ENCODE assay signal across 8 cellular contexts in the genomic region with DNA sequence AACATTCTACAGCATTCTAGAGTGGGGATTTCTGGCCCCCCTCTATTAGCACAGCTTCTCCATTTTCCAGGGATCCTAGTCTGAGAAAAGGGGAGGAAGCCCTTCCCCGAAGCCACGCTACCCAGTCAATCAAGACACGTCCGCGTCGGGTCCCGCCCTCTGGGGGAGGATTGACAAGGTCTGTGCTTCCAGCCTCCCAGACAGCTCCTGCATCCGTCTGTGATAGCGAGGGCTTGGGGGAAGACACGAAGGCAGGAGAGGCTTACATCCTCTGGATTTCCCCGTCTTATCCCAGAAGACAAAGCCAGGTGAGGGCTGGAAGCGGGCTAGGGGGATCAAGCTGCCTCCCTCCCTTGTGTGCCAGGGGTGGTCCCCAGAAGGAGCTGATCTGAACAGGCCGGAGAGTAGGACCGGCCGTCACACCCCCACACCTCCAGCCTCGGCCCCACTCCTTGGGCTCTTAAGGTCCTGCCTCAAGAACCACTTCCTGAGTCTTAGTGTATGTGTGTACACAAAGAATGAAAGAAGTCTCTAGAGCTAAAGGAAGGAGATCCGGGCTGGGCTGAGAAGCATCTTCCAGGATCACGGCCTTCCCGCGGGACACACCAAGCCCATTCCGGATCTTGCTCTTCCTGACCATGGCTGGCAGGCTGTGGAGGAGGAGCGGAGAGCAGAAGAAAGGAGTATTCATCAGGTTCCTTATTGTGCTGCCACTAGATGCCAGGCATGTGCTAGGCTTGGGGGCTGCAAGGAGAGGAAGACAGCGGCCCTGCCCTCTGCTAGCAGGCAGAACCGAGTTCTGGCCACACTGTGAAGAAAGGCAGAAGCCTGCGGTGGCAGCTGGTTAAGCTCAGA. TPM values are rescaled to one million over a fixed set of nuclear protein-coding genes. Genes with fewer than 3 reads are reported as not detected.
A peak's percentile ranks its signal among the peaks of the same experiment; 100 is the strongest.
DNase-seq lines count a peak whose midpoint lies in the region; ATAC-seq and TF ChIP-seq lines count a peak whose summit lies in the region.

No MANE protein-coding gene starts in this region.

- peaks cover 29 to 42% (median 34%) of the 10 kb centered on the region in 7 donors for H3K4me1 Mint-ChIP-seq in naive thymus-derived CD4-positive, alpha-beta T cell

- H3K27ac Mint-ChIP-seq in naive thymus-derived CD4-positive, alpha-beta T cell, result peak overlapping the region; percentile 81 to 95 (median 91)

- peak overlapping the region; percentile 69 for H3K4me3 ChIP-seq in HUES64 (ENCODE audit: low read length)
- H3K4me3 ChIP-seq in OCI-LY7 (ENCODE audit: low read depth, low read length, poor library complexity, severe bottlenecking), result peak overlapping the region; percentile 77
- peak overlapping the region; percentile 97 for H3K4me3 ChIP-seq in naive thymus-derived CD4-positive, alpha-beta T cell (ENCODE audit: low read length)

- peak overlapping the region; percentile 91 for H3K4me2 ChIP-seq in OCI-LY7 (ENCODE audit: low read length)

- CTCF ChIA-PET in OCI-LY7 (lab: Charles Lee; ENCODE audit: unreplicated experiment), result interaction anchor here (0.6 to 2.0 kb wide), 5 partner anchors 9 to 56 kb away, joined by 3 to 19 read pairs (median 3); a partner anchor contains a TSS
- CTCF ChIA-PET in naive thymus-derived CD4-positive, alpha-beta T cell (lab: Charles Lee), result interaction anchor here (1.1 to 2.3 kb wide), 3 partner anchors 9 to 66 kb away, joined by 3 to 32 read pairs (median 3); no protein-coding TSS in a partner anchor

- no peaks in the 10 kb centered on the region for H3K27me3 Mint-ChIP-seq in naive thymus-derived CD4-positive, alpha-beta T cell

- H3K9me2 ChIP-seq in OCI-LY7 (ENCODE audit: insufficient read depth, low read length), result no peaks in the 10 kb centered on the region

- H3K9me3 ChIP-seq in HUES64 (ENCODE audit: insufficient read depth, low read depth, low read length), result no peaks in the 10 kb centered on the region
- no peaks in the 10 kb centered on the region for H3K9me3 ChIP-seq in OCI-LY7 (ENCODE audit: low read length)
- H3K9me3 ChIP-seq in naive thymus-derived CD4-positive, alpha-beta T cell (ENCODE audit: control insufficient read depth in 2 of 3, low read length in 3 of 3), result no peaks in the 10 kb centered on the region

- peak; percentile 55 for DNase-seq in DMS79 treated with DMSO at 0.1 percent for 48 hours (lab: John Stamatoyannopoulos, UW)
- DNase-seq in OCI-LY7 (ENCODE audit: low spot score), result peak; percentile 70
- peak; percentile 50 for DNase-seq in activated T-helper 9 cell treated with anti-CD3 and anti-CD28 coated beads, Interleukin-2, amount 50 U/mL, for 16 hours (ENCODE audit: low read depth)
- peak; percentile 95 for DNase-seq in fibroblast of peridontal ligament (ENCODE audit: extremely low read depth)
- DNase-seq in naive thymus-derived CD4-positive, alpha-beta T cell, result peak in 3 of 9 donors; percentile 30 to 72 (median 49)

- H3K4me3 Mint-ChIP-seq in naive thymus-derived CD4-positive, alpha-beta T cell, result peak overlapping the region; percentile 73 to 94 (median 90)

- peaks cover 20% of the 10 kb centered on the region for H3K36me3 ChIP-seq in HUES64 (ENCODE audit: insufficient read depth, low read length)
- peaks cover 21% of the 10 kb centered on the region; the same call in 1 of the 2 replicates for H3K36me3 ChIP-seq in OCI-LY7 (ENCODE audit: insufficient read depth, low read length)
- no peaks in the 10 kb centered on the region for H3K36me3 ChIP-seq in naive thymus-derived CD4-positive, alpha-beta T cell (ENCODE audit: control insufficient read depth in 2 of 3, insufficient read depth in 3 of 3, low read length in 3 of 3)

- H3K27me3 ChIP-seq in HUES64 (ENCODE audit: insufficient read depth, low read length), result no peaks in the 10 kb centered on the region
- no peaks in the 10 kb centered on the region for H3K27me3 ChIP-seq in naive thymus-derived CD4-positive, alpha-beta T cell (ENCODE audit: control insufficient read depth in 2 of 2, insufficient read depth in 2 of 2, low read length in 2 of 2)

- H3K79me2 ChIP-seq in OCI-LY7 (ENCODE audit: insufficient read depth, low read depth, low read length), result peaks cover 8% of the 10 kb centered on the region; the same call in 1 of the 2 replicates

- H2AFZ ChIP-seq in OCI-LY7 (ENCODE audit: low read length), result peak overlapping the region; percentile 87; the same call in 1 of the 2 replicates

- peaks cover 0 to 8% (median 0%) of the 10 kb centered on the region in 5 donors for H3K36me3 Mint-ChIP-seq in naive thymus-derived CD4-positive, alpha-beta T cell

- H3K27ac ChIP-seq in HUES64 (ENCODE audit: low read depth, low read length), result peak overlapping the region; percentile 98
- H3K27ac ChIP-seq in OCI-LY7 (ENCODE audit: low read depth, low read length, poor library complexity, severe bottlenecking), result peak overlapping the region; percentile 67
- peak overlapping the region; percentile 74 for H3K27ac ChIP-seq in naive thymus-derived CD4-positive, alpha-beta T cell (ENCODE audit: low read depth, low read length)
- H3K27ac ChIP-seq in temporal lobe (ENCODE audit: low read depth, low read length), result peak overlapping the region; percentile 98

- intact Hi-C loops in OCI-LY7 (cut with micrococcal nuclease; ENCODE audit: unreplicated experiment), result loop anchor here (1.0 kb wide), 2 partner anchors 8 to 14 kb away; a partner anchor contains a TSS
- intact Hi-C loops in naive thymus-derived CD4-positive, alpha-beta T cell (cut with micrococcal nuclease), result loop anchor here (1.0 to 10.0 kb wide), 6 partner anchors 8 to 455 kb away; a partner anchor contains a TSS

- 9% methylated on average over 25 of the region's 25 CpGs for WGBS in HUES64

- BruUV-seq in OCI-LY7 (replicated peaks; lab: Mats Ljungman, UMichigan), result no TSS peak

- ATAC-seq in GM21526 (IDR thresholded peaks at IDR 0.05; ENCODE audit: low FRiP score, unreplicated experiment), result peak; percentile 47
- peak; percentile 55 for ATAC-seq in naive thymus-derived CD4-positive, alpha-beta T cell

- H3K4me1 ChIP-seq in HUES64 (ENCODE audit: insufficient read depth, low read length) (peaks cover 14% of the 10 kb centered on the region; the same call in 1 of the 2 replicates), OCI-LY7 (ENCODE audit: insufficient read depth, low read length, poor library complexity, severe bottlenecking) (peaks cover 28% of the 10 kb centered on the region)
- peaks cover 13 to 19% of the 10 kb centered on the region in 2 donors for H3K4me1 ChIP-seq in naive thymus-derived CD4-positive, alpha-beta T cell (ENCODE audit: control insufficient read depth in 2 of 2, insufficient read depth in 2 of 2, low read length in 2 of 2)

- no peaks in the 10 kb centered on the region for H3K9me3 Mint-ChIP-seq in naive thymus-derived CD4-positive, alpha-beta T cell

- POLR2A ChIA-PET in OCI-LY7 (lab: Charles Lee), result interaction anchor here (0.9 to 2.3 kb wide), 9 partner anchors 8 to 254 kb away, joined by 3 to 16 read pairs (median 5); a partner anchor contains a TSS
- POLR2A ChIA-PET in naive thymus-derived CD4-positive, alpha-beta T cell (lab: Charles Lee), result interaction anchor here (0.6 to 2.6 kb wide), 16 partner anchors 8 to 479 kb away, joined by 3 to 31 read pairs (median 4); a partner anchor contains a TSS

- peak overlapping the region; percentile 72 for H3K9ac ChIP-seq in HUES64 (ENCODE audit: low read depth, low read length)

- peak; percentile 69 for TF ChIP-seq CTCF in OCI-LY7 (conservative IDR thresholded peaks at IDR 0.05; ENCODE audit: low read length)

- no peaks in the 10 kb centered on the region for H4K20me1 ChIP-seq in OCI-LY7 (ENCODE audit: insufficient read depth, low read length)

RNA-seq across cellular contexts. Expression of a gene that starts 1.0 kb away (rescaled TPM):
- polyA plus RNA-seq in HUES64 (2013, experiment 1 of 2), result 373 TPM
- 387 TPM for polyA plus RNA-seq in HUES64 (2013, experiment 2 of 2)
- 102 and 143 TPM in 2 replicates for total RNA-seq in OCI-LY7 (2014; rRNA removed; shearing (Covaris generic))
- total RNA-seq in OCI-LY7 (2022) (112 and 130 TPM in 2 replicates), temporal lobe (115 TPM)
- 100 to 1,000 TPM in 2 of 5 experiments, 10 to 100 TPM in 3; 43.2 to 216 (median 54.3) TPM for total RNA-seq in naive thymus-derived CD4-positive, alpha-beta T cell
- polyA plus RNA-seq in naive thymus-derived CD4-positive, alpha-beta T cell, result 10 to 100 TPM; 68.7 to 69.8 TPM

RNA-seq across cellular contexts. Expression of a gene that starts 9.6 kb away (rescaled TPM):
- 2.1 TPM for polyA plus RNA-seq in HUES64 (2013, experiment 1 of 2)
- polyA plus RNA-seq in HUES64 (2013, experiment 2 of 2), result 1.6 TPM
- total RNA-seq in OCI-LY7 (2014; rRNA removed; shearing (Covaris generic)), result 6.2 and 8.9 TPM in 2 replicates
- 19.6 and 20.1 TPM in 2 replicates for total RNA-seq in OCI-LY7 (2022)
- total RNA-seq in naive thymus-derived CD4-positive, alpha-beta T cell, result 10 to 100 TPM; 14.6 to 24.9 (median 15.9) TPM
- polyA plus RNA-seq in naive thymus-derived CD4-positive, alpha-beta T cell, result 1 to 10 TPM in 1 of 2 donors, under 1 TPM in 1; 0.67 to 1.3 TPM
- 3.0 TPM for total RNA-seq in temporal lobe

RNA-seq across cellular contexts. Expression of a gene that starts 13.1 kb away (rescaled TPM):
- 16.3 TPM for polyA plus RNA-seq in HUES64 (2013, experiment 1 of 2)
- polyA plus RNA-seq in HUES64 (2013, experiment 2 of 2), result 16.2 TPM
- total RNA-seq in OCI-LY7 (2014; rRNA removed; shearing (Covaris generic)), result 4.5 and 5.2 TPM in 2 replicates
- total RNA-seq in OCI-LY7 (2022) (18.0 and 19.9 TPM in 2 replicates), temporal lobe (8.6 TPM)
- 10 to 100 TPM in 3 of 5 experiments, 1 to 10 TPM in 2; 6.6 to 16.2 (median 12.0) TPM for total RNA-seq in naive thymus-derived CD4-positive, alpha-beta T cell
- under 1 TPM; 0.79 TPM for polyA plus RNA-seq in naive thymus-derived CD4-positive, alpha-beta T cell

RNA-seq across cellular contexts. Expression of a gene that starts 14.0 kb away (rescaled TPM):
- polyA plus RNA-seq in HUES64 (2013, experiment 1 of 2), result 90.1 TPM
- 106 TPM for polyA plus RNA-seq in HUES64 (2013, experiment 2 of 2)
- total RNA-seq in OCI-LY7 (2014; rRNA removed; shearing (Covaris generic)), result 139 and 161 TPM in 2 replicates
- total RNA-seq in OCI-LY7 (2022), result 152 and 159 TPM in 2 replicates
- 100 to 1,000 TPM in 1 of 5 experiments, 10 to 100 TPM in 4; 37.6 to 112 (median 71.5) TPM for total RNA-seq in naive thymus-derived CD4-positive, alpha-beta T cell
- polyA plus RNA-seq in naive thymus-derived CD4-positive, alpha-beta T cell, result 100 to 1,000 TPM in 1 of 2 donors, 10 to 100 TPM in 1; 83.5 to 102 TPM
- 27.5 TPM for total RNA-seq in temporal lobe

RNA-seq across cellular contexts. Expression of a gene that starts 22.1 kb away (rescaled TPM):
- 43.8 TPM for polyA plus RNA-seq in HUES64 (2013, experiment 1 of 2)
- polyA plus RNA-seq in HUES64 (2013, experiment 2 of 2), result 45.1 TPM
- 1.5 and 2.3 TPM in 2 replicates for total RNA-seq in OCI-LY7 (2014; rRNA removed; shearing (Covaris generic))
- total RNA-seq in OCI-LY7 (2022) (3.3 and 4.0 TPM in 2 replicates), temporal lobe (9.1 TPM)
- 1 to 10 TPM; 1.4 to 4.6 (median 3.6) TPM for total RNA-seq in naive thymus-derived CD4-positive, alpha-beta T cell
- not detected for polyA plus RNA-seq in naive thymus-derived CD4-positive, alpha-beta T cell
